In genomic region chr4:107210450-107211239, GRCh38 we compare ENCODE assay signal across 13 cellular contexts.
DNase-seq lines count a peak whose midpoint lies in the region; TF ChIP-seq lines count a peak whose summit lies in the region.
"Had no signal": no experiment of that assay in that cellular context is flagged by ENCODE, and none has a peak within 500 bp of the region (broad histone marks: within the 10 kb centered on the region; RNA-seq: fewer than 3 reads in every experiment).

No MANE protein-coding gene starts in this region.

- H3K4me1 ChIP-seq in endocrine pancreas (ENCODE audit: control insufficient read depth, insufficient read depth, low read length) = no peaks in the 10 kb centered on the region
- H3K4me1 ChIP-seq: BLaER1, uterus had no signal

- peak overlapping the region; percentile 43 for H3K4me3 ChIP-seq in endocrine pancreas (ENCODE audit: control insufficient read depth, insufficient read depth, low read length)
- H3K4me3 ChIP-seq: BLaER1, uterus had no signal

- DNase-seq in A172 (ENCODE audit: low spot score) (peak; percentile 46), LoVo (ENCODE audit: low spot score) (peak; percentile 3), mesothelial cell of epicardium (ENCODE audit: low spot score in 2 of 2, unreplicated experiment in 2 of 2) (no peak), NCI-H510A treated with DMSO at 0.1 percent for 48 hours (lab: John Stamatoyannopoulos, UW) (no peak), cerebellar nuclear complex (lab: John Stamatoyannopoulos, UW) (no peak), T-helper 1 cell (no peak), NOMO-1 treated with DMSO at 0.1 percent for 48 hours (lab: John Stamatoyannopoulos, UW; ENCODE audit: unreplicated experiment) (no peak)
- DNase-seq: dorsolateral prefrontal cortex, NCI-H2081 treated with DMSO at 0.1 percent for 48 hours, SW 1271, uterus had no signal

- H3K36me3 ChIP-seq in endocrine pancreas (ENCODE audit: control insufficient read depth, insufficient read depth, low read length) = no peaks in the 10 kb centered on the region
- H3K36me3 ChIP-seq: BLaER1, uterus had no signal

- peaks cover 36% of the 10 kb centered on the region for H3K4me1 Mint-ChIP-seq in mesothelial cell of epicardium

- no peaks in the 10 kb centered on the region for H3K9me3 ChIP-seq in endocrine pancreas (ENCODE audit: control insufficient read depth, low read length)
- H3K9me3 ChIP-seq: BLaER1, uterus had no signal

- H3K27me3 ChIP-seq in endocrine pancreas (ENCODE audit: control insufficient read depth, insufficient read depth, low read length) = no peaks in the 10 kb centered on the region
- H3K27me3 ChIP-seq: BLaER1, dorsolateral prefrontal cortex, uterus had no signal

- H3K9me3 Mint-ChIP-seq in mesothelial cell of epicardium = peaks cover 11% of the 10 kb centered on the region

- H3K36me3 Mint-ChIP-seq in mesothelial cell of epicardium = peaks cover 2% of the 10 kb centered on the region

- TF ChIP-seq CTCF in mesothelial cell of epicardium (IDR thresholded peaks at IDR 0.05; ENCODE audit: unreplicated experiment) = no peak

- peak overlapping the region; percentile 52 for H3K4me3 Mint-ChIP-seq in mesothelial cell of epicardium

- peak overlapping the region; percentile 75 for H3K27ac Mint-ChIP-seq in mesothelial cell of epicardium

- no peak overlapping the region for H3K9ac ChIP-seq in endocrine pancreas (ENCODE audit: control insufficient read depth, insufficient read depth, low read length)
- H3K9ac ChIP-seq: BLaER1 had no signal

- no peaks in the 10 kb centered on the region for H3K27me3 Mint-ChIP-seq in mesothelial cell of epicardium (ENCODE audit: low read depth)

Comparison
In these comparisons a context has a peak if more than half of its experiments do, and no peak if none do; other contexts are left out.
1. DNase-seq: peak in A172 (single experiment) and LoVo (single experiment); none in mesothelial cell of epicardium (0 of 2), NCI-H510A treated with DMSO at 0.1 percent for 48 hours (single experiment), cerebellar nuclear complex (0 of 2), T-helper 1 cell (0 of 5) and NOMO-1 treated with DMSO at 0.1 percent for 48 hours (single experiment).